Comparison of ENCODE assay signal across 24 cellular contexts in the genomic region with DNA sequence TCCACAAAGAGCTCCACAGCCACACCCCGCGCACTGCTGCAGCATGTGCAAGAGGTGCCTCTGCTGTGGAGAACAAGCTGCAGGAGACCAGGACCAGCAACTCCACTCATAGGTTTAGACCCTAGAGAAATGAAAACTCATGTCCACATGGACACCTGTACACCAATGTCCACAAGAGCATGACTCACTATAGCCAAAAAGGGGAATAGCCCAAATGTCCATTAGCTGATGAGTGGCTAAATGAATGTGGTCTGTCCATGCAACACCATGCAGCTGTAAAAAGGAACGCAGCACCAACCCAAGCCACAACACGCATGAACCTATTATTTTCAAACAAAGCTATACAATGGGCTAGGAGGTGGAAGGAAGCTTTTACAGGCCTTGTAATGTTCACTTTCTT.
"Had no signal": no experiment of that assay in that cellular context is flagged by ENCODE, and none has a peak within 500 bp of the region (broad histone marks: within the 10 kb centered on the region; RNA-seq: fewer than 3 reads in every experiment).

No MANE protein-coding gene starts in this region.

- H3K36me3 Mint-ChIP-seq: activated naive CD8-positive, alpha-beta T cell; T-cell had no signal

- H3K9me3 Mint-ChIP-seq: activated CD4-positive, alpha-beta memory T cell treated with anti-CD3 and anti-CD28 coated beads, Interleukin-2, amount 10 ng/mL, durations not matched to agents 7 days and 5 days; activated naive CD4-positive, alpha-beta T cell treated with anti-CD3 and anti-CD28 coated beads for 36 hours; activated T-helper 17 cell treated with anti-CD3 and anti-CD28 coated beads, Interleukin-2, amount 50 U/mL, for 72 hours; brain; T-cell had no signal

- H3K4me1 Mint-ChIP-seq: activated CD4-positive, alpha-beta T cell treated with anti-CD3 and anti-CD28 coated beads for 36 hours; activated T-helper 17 cell treated with anti-CD3 and anti-CD28 coated beads, Interleukin-2, amount 50 U/mL, for 72 hours; T-cell had no signal

- H3K4me2 ChIP-seq: PC-9 had no signal

- H3K27ac ChIP-seq: cardiac muscle cell, PC-9, SK-N-MC, VCaP had no signal

- H3K27ac Mint-ChIP-seq: activated CD4-positive, alpha-beta memory T cell treated with anti-CD3 and anti-CD28 coated beads, Interleukin-2, amount 10 ng/mL, durations not matched to agents 7 days and 5 days; activated CD4-positive, alpha-beta T cell treated with anti-CD3 and anti-CD28 coated beads for 36 hours; activated naive CD4-positive, alpha-beta T cell treated with anti-CD3 and anti-CD28 coated beads for 36 hours; activated naive CD8-positive, alpha-beta T cell; activated T-helper 17 cell treated with anti-CD3 and anti-CD28 coated beads, Interleukin-2, amount 50 U/mL, for 72 hours; T-cell had no signal

- DNase-seq: activated CD4-positive, alpha-beta memory T cell treated with anti-CD3 and anti-CD28 coated beads, Interleukin-2, amount 10 ng/mL, durations not matched to agents 7 days and 5 days; activated CD4-positive, alpha-beta T cell treated with anti-CD3 and anti-CD28 coated beads for 36 hours; activated CD4-positive, alpha-beta T cell treated with anti-CD3 and anti-CD28 coated beads, Interleukin-2, amount 50 U/mL, for 1 hour; activated gamma-delta T cell; activated naive CD4-positive, alpha-beta T cell treated with anti-CD3 and anti-CD28 coated beads for 36 hours; activated T-cell treated with anti-CD3 and anti-CD28 coated beads for 4 hours; activated T-cell treated with anti-CD3 and anti-CD28 coated beads, Interleukin-2, amount 50 U/mL, for 48 hours; amygdala; MM.1S; NCI-H1105 treated with DMSO at 0.1 percent for 48 hours; NCI-H1436 treated with DMSO at 0.1 percent for 48 hours; NCI-H187; NCI-H2081; NCI-H524; PC-9; T-cell; T-helper 2 cell; T1000 had no signal

- H3K4me3 Mint-ChIP-seq: activated CD4-positive, alpha-beta memory T cell treated with anti-CD3 and anti-CD28 coated beads, Interleukin-2, amount 10 ng/mL, durations not matched to agents 7 days and 5 days; activated CD4-positive, alpha-beta T cell treated with anti-CD3 and anti-CD28 coated beads for 36 hours; activated naive CD4-positive, alpha-beta T cell treated with anti-CD3 and anti-CD28 coated beads for 36 hours; activated naive CD8-positive, alpha-beta T cell; activated T-helper 17 cell treated with anti-CD3 and anti-CD28 coated beads, Interleukin-2, amount 50 U/mL, for 72 hours; brain; T-cell had no signal

- H2AFZ ChIP-seq: PC-9 had no signal

- H3K4me3 ChIP-seq: cardiac muscle cell, PC-9, SK-N-MC had no signal

- H3K27me3 Mint-ChIP-seq: activated CD4-positive, alpha-beta memory T cell treated with anti-CD3 and anti-CD28 coated beads, Interleukin-2, amount 10 ng/mL, durations not matched to agents 7 days and 5 days; activated CD4-positive, alpha-beta T cell treated with anti-CD3 and anti-CD28 coated beads for 36 hours; activated naive CD8-positive, alpha-beta T cell; activated T-helper 17 cell treated with anti-CD3 and anti-CD28 coated beads, Interleukin-2, amount 50 U/mL, for 72 hours; T-cell had no signal

- H3K27me3 ChIP-seq: cardiac muscle cell had no signal
